8 cellular contexts compared by ENCODE assay signal in the genomic region with DNA sequence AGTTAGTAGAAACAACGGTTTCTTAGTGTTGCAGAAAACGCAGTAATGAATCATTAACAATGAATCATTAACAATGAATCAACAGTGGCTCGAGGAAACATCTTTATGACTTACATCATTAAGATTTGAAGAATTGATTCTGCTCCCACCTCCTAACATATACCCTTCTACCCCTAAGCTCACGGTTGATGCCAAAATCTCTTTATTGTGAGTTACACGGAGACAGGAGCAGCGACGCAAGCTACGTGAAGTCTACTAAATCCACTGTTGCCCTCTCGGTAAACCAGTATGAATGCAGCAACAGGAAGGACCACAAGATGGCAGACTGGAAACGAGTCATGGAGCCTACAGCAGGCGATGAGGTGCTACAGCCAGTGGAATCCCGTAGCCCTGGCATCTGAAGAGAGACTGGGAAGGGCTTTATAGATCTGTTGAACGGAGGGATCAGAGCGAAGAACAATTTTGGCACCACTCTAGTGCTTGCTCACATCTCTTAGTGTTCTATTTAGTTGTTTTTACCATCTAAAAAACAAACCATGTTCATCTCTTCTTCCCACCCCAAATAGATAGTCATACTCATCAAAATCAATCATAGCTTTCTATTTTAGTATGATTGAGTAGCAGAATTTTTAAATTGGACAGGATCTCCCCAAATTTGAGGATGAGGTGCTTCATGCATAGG.
DNase-seq lines count a peak whose midpoint lies in the region; TF ChIP-seq lines count a peak whose summit lies in the region.

No MANE protein-coding gene starts in this region.

- H3K9me3 ChIP-seq in HEK293 (ENCODE audit: control insufficient read depth, insufficient read depth, low read depth, low read length) = no peaks in the 10 kb centered on the region
- no peaks in the 10 kb centered on the region for H3K9me3 ChIP-seq in suprapubic skin

- H3K36me3 ChIP-seq in HEK293 (ENCODE audit: control insufficient read depth in 2 of 2, insufficient read depth in 1 of 2, low read length in 2 of 2) (no peaks in the 10 kb centered on the region), suprapubic skin (no peaks in the 10 kb centered on the region)

- H3K4me1 ChIP-seq in HEK293 (ENCODE audit: control insufficient read depth, insufficient read depth, low read length) (0 out of 2 replicates have a peak, but pooled peaks cover 2% of the 10 kb centered on the region), suprapubic skin (peaks cover 10% of the 10 kb centered on the region)

- POLR2A ChIA-PET in HEK293 (lab: Yijun Ruan, JAX) = interaction anchor here (1.5 kb wide), 1 partner anchor 419 kb away, joined by 3 read pairs; no protein-coding TSS in a partner anchor

- H3K27me3 Mint-ChIP-seq in activated T-helper 2 cell treated with anti-CD3 and anti-CD28 coated beads, Interferon-gamma antibody, Interleukin-2, Interleukin-4, amounts not matched to agents 10 μg/mL and 5 μg/mL and 100 μg/mL, durations not matched to agents 14 hours and 24 hours and 36 hours (ENCODE audit: low read depth) = peaks cover 1% of the 10 kb centered on the region

- H3K36me3 Mint-ChIP-seq in activated T-helper 2 cell treated with anti-CD3 and anti-CD28 coated beads, Interferon-gamma antibody, Interleukin-2, Interleukin-4, amounts not matched to agents 10 μg/mL and 5 μg/mL and 100 μg/mL, durations not matched to agents 14 hours and 24 hours and 36 hours (ENCODE audit: low read depth) = peaks cover 9% of the 10 kb centered on the region

- peaks cover 27% of the 10 kb centered on the region for H3K4me1 Mint-ChIP-seq in activated T-helper 2 cell treated with anti-CD3 and anti-CD28 coated beads, Interferon-gamma antibody, Interleukin-2, Interleukin-4, amounts not matched to agents 10 μg/mL and 5 μg/mL and 100 μg/mL, durations not matched to agents 14 hours and 24 hours and 36 hours (ENCODE audit: low read depth)

- CTCF ChIA-PET in HEK293 (lab: Yijun Ruan, JAX) = interaction anchor here (0.5 to 3.4 kb wide), 38 partner anchors 10 to 1006 kb away, joined by 3 to 39 read pairs (median 3); a partner anchor contains a TSS

- H3K27me3 ChIP-seq in suprapubic skin = no peaks in the 10 kb centered on the region

- intact Hi-C loops in activated T-helper 2 cell treated with anti-CD3 and anti-CD28 coated beads, Interferon-gamma antibody, Interleukin-2, Interleukin-4, amounts not matched to agents 10 μg/mL and 5 μg/mL and 100 μg/mL, durations not matched to agents 14 hours and 24 hours and 36 hours (cut with micrococcal nuclease) = loop anchor here (1.0 to 10.0 kb wide), 8 partner anchors 20 to 875 kb away; a partner anchor contains a TSS

- WGBS in suprapubic skin = 3% methylated on average over 14 of the region's 14 CpGs

- peaks cover 3% of the 10 kb centered on the region for H3K9me3 Mint-ChIP-seq in activated T-helper 2 cell treated with anti-CD3 and anti-CD28 coated beads, Interferon-gamma antibody, Interleukin-2, Interleukin-4, amounts not matched to agents 10 μg/mL and 5 μg/mL and 100 μg/mL, durations not matched to agents 14 hours and 24 hours and 36 hours

- no peak for TF ChIP-seq EP300 in suprapubic skin (IDR thresholded peaks at IDR 0.05)

- DNase-seq in M059J (ENCODE audit: low read depth) = peak; percentile 84
- peak; percentile 81 for DNase-seq in RPMI8226
- DNase-seq in activated T-helper 2 cell treated with anti-CD3 and anti-CD28 coated beads, Interferon-gamma antibody, Interleukin-2, Interleukin-4, amounts not matched to agents 10 μg/mL and 5 μg/mL and 100 μg/mL, durations not matched to agents 14 hours and 24 hours and 36 hours (ENCODE audit: low spot score) = peak; percentile 75
- peak; percentile 80 for DNase-seq in foreskin melanocyte
- DNase-seq in nucleus accumbens (lab: John Stamatoyannopoulos, UW) = peak; percentile 3 to 88 (median 54)
- DNase-seq in suprapubic skin (ENCODE audit: low spot score in 2 of 2) = peak in 1 of 2 donors; percentile 82

- H3K27ac Mint-ChIP-seq in activated T-helper 2 cell treated with anti-CD3 and anti-CD28 coated beads, Interferon-gamma antibody, Interleukin-2, Interleukin-4, amounts not matched to agents 10 μg/mL and 5 μg/mL and 100 μg/mL, durations not matched to agents 14 hours and 24 hours and 36 hours = no peak overlapping the region

- no peak overlapping the region for H3K4me3 Mint-ChIP-seq in activated T-helper 2 cell treated with anti-CD3 and anti-CD28 coated beads, Interferon-gamma antibody, Interleukin-2, Interleukin-4, amounts not matched to agents 10 μg/mL and 5 μg/mL and 100 μg/mL, durations not matched to agents 14 hours and 24 hours and 36 hours (ENCODE audit: low read depth)

- H3K4me3 ChIP-seq in GM08714 (ENCODE audit: low read length) = peak overlapping the region; percentile 3; the same call in 1 of the 2 replicates
- peak overlapping the region; percentile 31 for H3K4me3 ChIP-seq in HEK293 (ENCODE audit: low read depth, low read length)
- H3K4me3 ChIP-seq in suprapubic skin = peak overlapping the region; percentile 26

- peak; percentile 91 for TF ChIP-seq CTCF in HEK293 (tag by site-specific recombination; IDR thresholded peaks at IDR 0.05)
- TF ChIP-seq CTCF in suprapubic skin (IDR thresholded peaks at IDR 0.05) = peak; percentile 73 to 76

- no peak for TF ChIP-seq POLR2A in suprapubic skin (IDR thresholded peaks at IDR 0.05)

- H3K27ac ChIP-seq in HEK293 (ENCODE audit: extremely low read depth, low read depth, low read length) = no peak overlapping the region
- no peak overlapping the region for H3K27ac ChIP-seq in suprapubic skin

TF ChIP-seq in HEK293, 187 proteins besides CTCF, POLR2A, EP300 and RAD21 (continues in another document):
- no peak for TF ChIP-seq SP3 (tag by site-specific recombination; IDR thresholded peaks at IDR 0.05)
- TF ChIP-seq, protein P1, sequence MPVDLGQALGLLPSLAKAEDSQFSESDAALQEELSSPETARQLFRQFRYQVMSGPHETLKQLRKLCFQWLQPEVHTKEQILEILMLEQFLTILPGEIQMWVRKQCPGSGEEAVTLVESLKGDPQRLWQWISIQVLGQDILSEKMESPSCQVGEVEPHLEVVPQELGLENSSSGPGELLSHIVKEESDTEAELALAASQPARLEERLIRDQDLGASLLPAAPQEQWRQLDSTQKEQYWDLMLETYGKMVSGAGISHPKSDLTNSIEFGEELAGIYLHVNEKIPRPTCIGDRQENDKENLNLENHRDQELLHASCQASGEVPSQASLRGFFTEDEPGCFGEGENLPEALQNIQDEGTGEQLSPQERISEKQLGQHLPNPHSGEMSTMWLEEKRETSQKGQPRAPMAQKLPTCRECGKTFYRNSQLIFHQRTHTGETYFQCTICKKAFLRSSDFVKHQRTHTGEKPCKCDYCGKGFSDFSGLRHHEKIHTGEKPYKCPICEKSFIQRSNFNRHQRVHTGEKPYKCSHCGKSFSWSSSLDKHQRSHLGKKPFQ (tag by site-specific recombination; IDR thresholded peaks at IDR 0.05) = no peak
- TF ChIP-seq, protein P2, sequence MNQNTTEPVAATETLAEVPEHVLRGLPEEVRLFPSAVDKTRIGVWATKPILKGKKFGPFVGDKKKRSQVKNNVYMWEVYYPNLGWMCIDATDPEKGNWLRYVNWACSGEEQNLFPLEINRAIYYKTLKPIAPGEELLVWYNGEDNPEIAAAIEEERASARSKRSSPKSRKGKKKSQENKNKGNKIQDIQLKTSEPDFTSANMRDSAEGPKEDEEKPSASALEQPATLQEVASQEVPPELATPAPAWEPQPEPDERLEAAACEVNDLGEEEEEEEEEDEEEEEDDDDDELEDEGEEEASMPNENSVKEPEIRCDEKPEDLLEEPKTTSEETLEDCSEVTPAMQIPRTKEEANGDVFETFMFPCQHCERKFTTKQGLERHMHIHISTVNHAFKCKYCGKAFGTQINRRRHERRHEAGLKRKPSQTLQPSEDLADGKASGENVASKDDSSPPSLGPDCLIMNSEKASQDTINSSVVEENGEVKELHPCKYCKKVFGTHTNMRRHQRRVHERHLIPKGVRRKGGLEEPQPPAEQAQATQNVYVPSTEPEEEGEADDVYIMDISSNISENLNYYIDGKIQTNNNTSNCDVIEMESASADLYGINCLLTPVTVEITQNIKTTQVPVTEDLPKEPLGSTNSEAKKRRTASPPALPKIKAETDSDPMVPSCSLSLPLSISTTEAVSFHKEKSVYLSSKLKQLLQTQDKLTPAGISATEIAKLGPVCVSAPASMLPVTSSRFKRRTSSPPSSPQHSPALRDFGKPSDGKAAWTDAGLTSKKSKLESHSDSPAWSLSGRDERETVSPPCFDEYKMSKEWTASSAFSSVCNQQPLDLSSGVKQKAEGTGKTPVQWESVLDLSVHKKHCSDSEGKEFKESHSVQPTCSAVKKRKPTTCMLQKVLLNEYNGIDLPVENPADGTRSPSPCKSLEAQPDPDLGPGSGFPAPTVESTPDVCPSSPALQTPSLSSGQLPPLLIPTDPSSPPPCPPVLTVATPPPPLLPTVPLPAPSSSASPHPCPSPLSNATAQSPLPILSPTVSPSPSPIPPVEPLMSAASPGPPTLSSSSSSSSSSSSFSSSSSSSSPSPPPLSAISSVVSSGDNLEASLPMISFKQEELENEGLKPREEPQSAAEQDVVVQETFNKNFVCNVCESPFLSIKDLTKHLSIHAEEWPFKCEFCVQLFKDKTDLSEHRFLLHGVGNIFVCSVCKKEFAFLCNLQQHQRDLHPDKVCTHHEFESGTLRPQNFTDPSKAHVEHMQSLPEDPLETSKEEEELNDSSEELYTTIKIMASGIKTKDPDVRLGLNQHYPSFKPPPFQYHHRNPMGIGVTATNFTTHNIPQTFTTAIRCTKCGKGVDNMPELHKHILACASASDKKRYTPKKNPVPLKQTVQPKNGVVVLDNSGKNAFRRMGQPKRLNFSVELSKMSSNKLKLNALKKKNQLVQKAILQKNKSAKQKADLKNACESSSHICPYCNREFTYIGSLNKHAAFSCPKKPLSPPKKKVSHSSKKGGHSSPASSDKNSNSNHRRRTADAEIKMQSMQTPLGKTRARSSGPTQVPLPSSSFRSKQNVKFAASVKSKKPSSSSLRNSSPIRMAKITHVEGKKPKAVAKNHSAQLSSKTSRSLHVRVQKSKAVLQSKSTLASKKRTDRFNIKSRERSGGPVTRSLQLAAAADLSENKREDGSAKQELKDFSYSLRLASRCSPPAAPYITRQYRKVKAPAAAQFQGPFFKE (tag by site-specific recombination; IDR thresholded peaks at IDR 0.05; ENCODE audit: borderline replicate concordance) = no peak
- TF ChIP-seq ZNF521 (tag by site-specific recombination; IDR thresholded peaks at IDR 0.05) = no peak
- no peak for TF ChIP-seq ZNF701 (tag by site-specific recombination; IDR thresholded peaks at IDR 0.05)
